1 cellular context compared by ENCODE assay signal in the genomic region with DNA sequence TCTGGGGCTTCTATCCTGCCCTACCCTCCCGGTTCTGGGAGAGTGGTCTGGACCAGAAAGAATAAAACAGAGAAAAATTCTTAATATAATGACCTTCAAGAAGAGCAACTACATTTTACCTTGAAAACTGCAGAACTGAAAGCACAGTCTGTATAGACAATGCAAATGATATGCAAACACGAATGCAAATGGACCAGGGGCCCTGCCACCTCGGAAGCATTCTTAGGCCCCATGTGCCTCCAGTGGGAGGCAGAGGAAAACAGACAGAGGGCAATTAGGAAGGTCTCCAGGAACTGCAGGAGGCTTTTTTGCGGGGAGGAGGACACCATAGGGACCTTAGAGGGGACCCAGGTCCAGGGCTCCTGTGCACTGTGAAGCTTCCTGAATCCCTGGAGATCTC.
TF ChIP-seq lines count a peak whose summit lies in the region.

No MANE protein-coding gene starts in this region.

TF ChIP-seq in WTC11, 78 proteins besides CTCF, POLR2A, EP300 and RAD21 (continued from another document):
- TF ChIP-seq, protein P1, sequence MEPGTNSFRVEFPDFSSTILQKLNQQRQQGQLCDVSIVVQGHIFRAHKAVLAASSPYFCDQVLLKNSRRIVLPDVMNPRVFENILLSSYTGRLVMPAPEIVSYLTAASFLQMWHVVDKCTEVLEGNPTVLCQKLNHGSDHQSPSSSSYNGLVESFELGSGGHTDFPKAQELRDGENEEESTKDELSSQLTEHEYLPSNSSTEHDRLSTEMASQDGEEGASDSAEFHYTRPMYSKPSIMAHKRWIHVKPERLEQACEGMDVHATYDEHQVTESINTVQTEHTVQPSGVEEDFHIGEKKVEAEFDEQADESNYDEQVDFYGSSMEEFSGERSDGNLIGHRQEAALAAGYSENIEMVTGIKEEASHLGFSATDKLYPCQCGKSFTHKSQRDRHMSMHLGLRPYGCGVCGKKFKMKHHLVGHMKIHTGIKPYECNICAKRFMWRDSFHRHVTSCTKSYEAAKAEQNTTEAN (CRISPR knock-in tag; IDR thresholded peaks at IDR 0.05): no peak
- no peak for TF ChIP-seq CREM (CRISPR knock-in tag; IDR thresholded peaks at IDR 0.05)
- TF ChIP-seq FOXK1 (CRISPR knock-in tag; IDR thresholded peaks at IDR 0.05): no peak
- no peak for TF ChIP-seq JAZF1 (CRISPR knock-in tag; IDR thresholded peaks at IDR 0.05)
- TF ChIP-seq, protein P2, sequence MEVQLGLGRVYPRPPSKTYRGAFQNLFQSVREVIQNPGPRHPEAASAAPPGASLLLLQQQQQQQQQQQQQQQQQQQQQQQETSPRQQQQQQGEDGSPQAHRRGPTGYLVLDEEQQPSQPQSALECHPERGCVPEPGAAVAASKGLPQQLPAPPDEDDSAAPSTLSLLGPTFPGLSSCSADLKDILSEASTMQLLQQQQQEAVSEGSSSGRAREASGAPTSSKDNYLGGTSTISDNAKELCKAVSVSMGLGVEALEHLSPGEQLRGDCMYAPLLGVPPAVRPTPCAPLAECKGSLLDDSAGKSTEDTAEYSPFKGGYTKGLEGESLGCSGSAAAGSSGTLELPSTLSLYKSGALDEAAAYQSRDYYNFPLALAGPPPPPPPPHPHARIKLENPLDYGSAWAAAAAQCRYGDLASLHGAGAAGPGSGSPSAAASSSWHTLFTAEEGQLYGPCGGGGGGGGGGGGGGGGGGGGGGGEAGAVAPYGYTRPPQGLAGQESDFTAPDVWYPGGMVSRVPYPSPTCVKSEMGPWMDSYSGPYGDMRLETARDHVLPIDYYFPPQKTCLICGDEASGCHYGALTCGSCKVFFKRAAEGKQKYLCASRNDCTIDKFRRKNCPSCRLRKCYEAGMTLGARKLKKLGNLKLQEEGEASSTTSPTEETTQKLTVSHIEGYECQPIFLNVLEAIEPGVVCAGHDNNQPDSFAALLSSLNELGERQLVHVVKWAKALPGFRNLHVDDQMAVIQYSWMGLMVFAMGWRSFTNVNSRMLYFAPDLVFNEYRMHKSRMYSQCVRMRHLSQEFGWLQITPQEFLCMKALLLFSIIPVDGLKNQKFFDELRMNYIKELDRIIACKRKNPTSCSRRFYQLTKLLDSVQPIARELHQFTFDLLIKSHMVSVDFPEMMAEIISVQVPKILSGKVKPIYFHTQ (CRISPR knock-in tag; IDR thresholded peaks at IDR 0.05): no peak
- TF ChIP-seq, protein P3, sequence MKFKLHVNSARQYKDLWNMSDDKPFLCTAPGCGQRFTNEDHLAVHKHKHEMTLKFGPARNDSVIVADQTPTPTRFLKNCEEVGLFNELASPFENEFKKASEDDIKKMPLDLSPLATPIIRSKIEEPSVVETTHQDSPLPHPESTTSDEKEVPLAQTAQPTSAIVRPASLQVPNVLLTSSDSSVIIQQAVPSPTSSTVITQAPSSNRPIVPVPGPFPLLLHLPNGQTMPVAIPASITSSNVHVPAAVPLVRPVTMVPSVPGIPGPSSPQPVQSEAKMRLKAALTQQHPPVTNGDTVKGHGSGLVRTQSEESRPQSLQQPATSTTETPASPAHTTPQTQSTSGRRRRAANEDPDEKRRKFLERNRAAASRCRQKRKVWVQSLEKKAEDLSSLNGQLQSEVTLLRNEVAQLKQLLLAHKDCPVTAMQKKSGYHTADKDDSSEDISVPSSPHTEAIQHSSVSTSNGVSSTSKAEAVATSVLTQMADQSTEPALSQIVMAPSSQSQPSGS (CRISPR knock-in tag; IDR thresholded peaks at IDR 0.05; ENCODE audit: borderline replicate concordance, low read depth): no peak
- TF ChIP-seq, protein P4, sequence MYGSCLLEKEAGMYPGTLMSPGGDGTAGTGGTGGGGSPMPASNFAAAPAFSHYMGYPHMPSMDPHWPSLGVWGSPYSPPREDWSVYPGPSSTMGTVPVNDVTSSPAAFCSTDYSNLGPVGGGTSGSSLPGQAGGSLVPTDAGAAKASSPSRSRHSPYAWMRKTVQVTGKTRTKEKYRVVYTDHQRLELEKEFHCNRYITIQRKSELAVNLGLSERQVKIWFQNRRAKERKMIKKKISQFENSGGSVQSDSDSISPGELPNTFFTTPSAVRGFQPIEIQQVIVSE (CRISPR knock-in tag; IDR thresholded peaks at IDR 0.05; ENCODE audit: borderline replicate concordance): no peak
- TF ChIP-seq, protein P5, sequence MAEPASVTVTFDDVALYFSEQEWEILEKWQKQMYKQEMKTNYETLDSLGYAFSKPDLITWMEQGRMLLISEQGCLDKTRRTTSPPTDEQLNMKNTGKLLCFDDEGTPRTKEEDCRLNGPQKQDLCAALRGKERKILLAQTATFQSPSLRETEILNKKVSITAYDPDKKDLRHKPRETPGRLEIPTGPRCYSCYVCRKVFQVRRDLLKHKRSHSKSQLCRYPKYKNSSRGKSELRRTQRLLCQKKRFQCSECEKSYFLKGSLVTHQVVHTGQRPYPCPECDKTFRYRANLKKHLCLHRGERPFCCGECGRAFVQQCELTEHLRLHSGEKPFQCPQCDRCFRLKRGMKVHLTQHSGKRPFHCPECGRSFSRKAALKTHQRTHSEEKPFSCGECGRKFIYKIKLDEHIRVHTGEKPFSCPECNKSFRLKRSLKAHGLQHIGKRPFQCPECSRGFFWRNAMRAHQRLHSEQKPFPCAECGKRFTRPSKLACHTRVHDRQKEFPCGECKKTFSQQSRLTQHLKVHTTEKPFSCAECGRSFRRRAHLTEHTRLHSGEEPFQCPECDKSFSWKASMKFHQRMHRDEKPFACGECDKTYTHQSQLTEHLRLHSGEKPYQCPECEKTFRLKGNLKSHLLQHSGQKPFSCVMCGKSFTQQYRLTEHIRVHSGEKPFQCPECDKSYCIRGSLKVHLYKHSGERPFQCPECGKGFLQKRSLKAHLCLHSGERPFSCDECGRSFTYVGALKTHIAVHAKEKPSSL (CRISPR knock-in tag; conservative IDR thresholded peaks at IDR 0.05): no peak
- no peak for TF ChIP-seq ZBTB21 (CRISPR knock-in tag; IDR thresholded peaks at IDR 0.05; ENCODE audit: borderline replicate concordance)
- no peak for TF ChIP-seq SMAD3 (CRISPR knock-in tag; IDR thresholded peaks at IDR 0.05; ENCODE audit: borderline replicate concordance)
- no peak for TF ChIP-seq SOX15 (CRISPR knock-in tag; IDR thresholded peaks at IDR 0.05)
- TF ChIP-seq ZNF512 (CRISPR knock-in tag; IDR thresholded peaks at IDR 0.05; ENCODE audit: borderline replicate concordance): no peak
- TF ChIP-seq MXD4 (CRISPR knock-in tag; IDR thresholded peaks at IDR 0.05; ENCODE audit: borderline replicate concordance): no peak
- no peak for TF ChIP-seq KAT7 (CRISPR knock-in tag; IDR thresholded peaks at IDR 0.05; ENCODE audit: borderline replicate concordance)
- TF ChIP-seq ZNF317 (CRISPR knock-in tag; IDR thresholded peaks at IDR 0.05; ENCODE audit: borderline replicate concordance, low read depth): no peak
